Comparison of ENCODE assay signal across 31 cellular contexts in genomic region chr10:116466715-116467422, GRCh38. TPM values are rescaled to one million over a fixed set of nuclear protein-coding genes. Genes with fewer than 3 reads are reported as not detected.
"Had no signal": no experiment of that assay in that cellular context is flagged by ENCODE, and none has a peak within 500 bp of the region (broad histone marks: within the 10 kb centered on the region; RNA-seq: fewer than 3 reads in every experiment).

No MANE protein-coding gene starts in this region.

- H3K27me3 Mint-ChIP-seq: effector memory CD8-positive, alpha-beta T cell; progenitor cell of endocrine pancreas had no signal

- H3K4me3 Mint-ChIP-seq: effector memory CD8-positive, alpha-beta T cell; naive thymus-derived CD4-positive, alpha-beta T cell; nephron; stimulated activated effector memory CD8-positive, alpha-beta T cell treated with anti-CD3 and anti-CD28 coated beads, Interleukin-12 subunit alpha, Interleukin-12 subunit beta, amount 100 ng/mL, for 72 hours had no signal

- H3K36me3 Mint-ChIP-seq: naive thymus-derived CD4-positive, alpha-beta T cell; stimulated activated effector memory CD8-positive, alpha-beta T cell treated with anti-CD3 and anti-CD28 coated beads, Interleukin-12 subunit alpha, Interleukin-12 subunit beta, amount 100 ng/mL, for 72 hours had no signal

- H3K79me2 ChIP-seq: parathyroid adenoma had no signal

- DNase-seq: dermis blood vessel endothelial cell; effector memory CD8-positive, alpha-beta T cell; gastrocnemius medialis; head of caudate nucleus; left cardiac atrium; left lung; mesendoderm; midbrain; naive thymus-derived CD4-positive, alpha-beta T cell; right lobe of liver; stimulated activated CD4-positive, alpha-beta T cell treated with anti-CD3 and anti-CD28 coated beads, Interleukin-2, amount 100 ng/mL, for 24 hours; stimulated activated CD4-positive, alpha-beta T cell treated with anti-CD3 and anti-CD28 coated beads, Interleukin-4, amount 100 ng/mL, for 24 hours; stimulated activated naive CD4-positive, alpha-beta T cell treated with Interleukin-2 at 50 U/mL for 16 hours; stomach; thyroid gland; trophoblast cell had no signal

- H3K9me3 ChIP-seq: gastrocnemius medialis, left lung, neutrophil, right lobe of liver, stomach, thyroid gland, vagina had no signal

- H3K27ac ChIP-seq: coronary artery, gastrocnemius medialis, left lung, neutrophil, parathyroid adenoma, right lobe of liver, stomach, thyroid gland, vagina had no signal

- H3K9me3 Mint-ChIP-seq: nephron had no signal

- H3K27me3 ChIP-seq: gastrocnemius medialis, left lung, neutrophil, right lobe of liver, stomach, thyroid gland, vagina had no signal

- H3K4me3 ChIP-seq: coronary artery, gastrocnemius medialis, left lung, right lobe of liver, stomach, thyroid gland, vagina had no signal

- H3K4me1 ChIP-seq: gastrocnemius medialis, left lung, parathyroid adenoma, right lobe of liver, stomach, thyroid gland, vagina had no signal

- ATAC-seq: effector memory CD8-positive, alpha-beta T cell; gastrocnemius medialis; left cardiac atrium; left lung; naive thymus-derived CD4-positive, alpha-beta T cell; right lobe of liver; stimulated activated effector memory CD8-positive, alpha-beta T cell treated with anti-CD3 and anti-CD28 coated beads, Interleukin-12 subunit alpha, Interleukin-12 subunit beta, amount 100 ng/mL, for 72 hours had no signal

- H3K9ac ChIP-seq: parathyroid adenoma had no signal

- H3K4me1 Mint-ChIP-seq: naive thymus-derived CD4-positive, alpha-beta T cell; nephron; stimulated activated effector memory CD8-positive, alpha-beta T cell treated with anti-CD3 and anti-CD28 coated beads, Interleukin-12 subunit alpha, Interleukin-12 subunit beta, amount 100 ng/mL, for 72 hours had no signal

- H3K27ac Mint-ChIP-seq: effector memory CD8-positive, alpha-beta T cell; naive thymus-derived CD4-positive, alpha-beta T cell; nephron; progenitor cell of endocrine pancreas; stimulated activated effector memory CD8-positive, alpha-beta T cell treated with anti-CD3 and anti-CD28 coated beads, Interleukin-12 subunit alpha, Interleukin-12 subunit beta, amount 100 ng/mL, for 72 hours had no signal

- H2AFZ ChIP-seq: parathyroid adenoma had no signal

- H3K36me3 ChIP-seq: gastrocnemius medialis, left lung, neutrophil, right lobe of liver, stomach, thyroid gland, vagina had no signal

RNA-seq across cellular contexts. Expression of gene PNLIPRP3, which starts 39.2 kb away (rescaled TPM):
- total RNA-seq: chondrocyte; fibroblast of villous mesenchyme; gastrocnemius medialis; glomerular endothelial cell; kidney epithelial cell; left cardiac atrium; lung microvascular endothelial cell; mucosa of gallbladder; naive thymus-derived CD4-positive, alpha-beta T cell; progenitor cell of endocrine pancreas; right lobe of liver; temporal lobe; ureter had no signal
- polyA plus RNA-seq: naive thymus-derived CD4-positive, alpha-beta T cell had no signal
